8 cellular contexts compared by ENCODE assay signal in the genomic region with DNA sequence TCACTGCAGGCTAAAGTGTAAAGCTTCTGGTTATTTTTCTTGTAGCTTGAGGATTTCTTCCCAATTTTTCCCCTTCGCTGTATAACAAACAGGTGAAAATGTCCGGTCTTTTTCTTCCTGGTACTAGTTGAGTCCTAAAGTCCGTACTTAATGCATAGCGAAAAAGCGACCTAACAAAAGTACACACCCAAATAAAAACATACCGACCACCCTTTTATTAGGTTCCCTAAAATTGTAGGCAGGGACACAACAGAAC. TPM values are rescaled to one million over a fixed set of nuclear protein-coding genes. Genes with fewer than 3 reads are reported as not detected.
DNase-seq lines count a peak whose midpoint lies in the region; ATAC-seq and TF ChIP-seq lines count a peak whose summit lies in the region.

No MANE protein-coding gene starts in this region.

- H3K27me3 Mint-ChIP-seq in CD4-positive, alpha-beta memory T cell = no peaks in the 10 kb centered on the region
- peaks cover 12% of the 10 kb centered on the region for H3K27me3 Mint-ChIP-seq in endothelial cell (ENCODE audit: unreplicated experiment)

- H3K4me2 ChIP-seq in OCI-LY7 (ENCODE audit: low read length) = peak overlapping the region; percentile 97
- H3K4me2 ChIP-seq in osteoblast (ENCODE audit: insufficient read depth, low read length) = peak overlapping the region; percentile 99

- peaks cover 38 to 74% (median 56%) of the 10 kb centered on the region in 4 donors for H3K4me1 Mint-ChIP-seq in CD4-positive, alpha-beta memory T cell
- peaks cover 33% of the 10 kb centered on the region for H3K4me1 Mint-ChIP-seq in endothelial cell (ENCODE audit: unreplicated experiment)

- peaks cover 12% of the 10 kb centered on the region for H3K36me3 ChIP-seq in CD4-positive, alpha-beta memory T cell (ENCODE audit: insufficient read depth, low read length)
- peaks cover 47% of the 10 kb centered on the region for H3K36me3 ChIP-seq in OCI-LY7 (ENCODE audit: insufficient read depth, low read length)
- H3K36me3 ChIP-seq in osteoblast (ENCODE audit: insufficient read depth, low read length) = peaks cover 13% of the 10 kb centered on the region

- CTCF ChIA-PET in CD4-positive, alpha-beta memory T cell (lab: Charles Lee; ENCODE audit: partially characterized antibody) = interaction anchor here (1.2 kb wide), 1 partner anchor 9 kb away, joined by 7 read pairs; no protein-coding TSS in a partner anchor
- CTCF ChIA-PET in OCI-LY7 (lab: Charles Lee; ENCODE audit: unreplicated experiment) = interaction anchor here (1.1 kb wide), 1 partner anchor 176 kb away, joined by 3 read pairs; no protein-coding TSS in a partner anchor

- H2AFZ ChIP-seq in OCI-LY7 (ENCODE audit: low read length) = peak overlapping the region; percentile 90
- peak overlapping the region; percentile 85 for H2AFZ ChIP-seq in osteoblast (ENCODE audit: low read length)

- TF ChIP-seq CTCF in OCI-LY7 (conservative IDR thresholded peaks at IDR 0.05; ENCODE audit: low read length) (no peak), endothelial cell (IDR thresholded peaks at IDR 0.05; ENCODE audit: unreplicated experiment) (no peak), osteoblast (IDR thresholded peaks at IDR 0.05; ENCODE audit: extremely low read depth, low read depth, low read length) (no peak)

- peak overlapping the region; percentile 81 to 92 for H3K4me3 ChIP-seq in CD4-positive, alpha-beta memory T cell (ENCODE audit: low read length in 2 of 2)
- H3K4me3 ChIP-seq in OCI-LY7 (ENCODE audit: low read depth, low read length, poor library complexity, severe bottlenecking) = peak overlapping the region; percentile 96
- H3K4me3 ChIP-seq in osteoblast (ENCODE audit: insufficient read depth, low read length) = peak overlapping the region; percentile 84

- no peak for ATAC-seq in HG02678 (IDR thresholded peaks at IDR 0.05; ENCODE audit: unreplicated experiment)

- peaks cover 31% of the 10 kb centered on the region; the same call in 1 of the 2 replicates for H4K20me1 ChIP-seq in OCI-LY7 (ENCODE audit: insufficient read depth, low read length)
- H4K20me1 ChIP-seq in osteoblast (ENCODE audit: insufficient read depth, low read length) = peaks cover 25% of the 10 kb centered on the region

- H3K27ac ChIP-seq in CD4-positive, alpha-beta memory T cell (ENCODE audit: low read depth, low read length) = peak overlapping the region; percentile 88
- H3K27ac ChIP-seq in OCI-LY7 (ENCODE audit: low read depth, low read length, poor library complexity, severe bottlenecking) (peak overlapping the region; percentile 80), osteoblast (ENCODE audit: low read depth, low read length) (peak overlapping the region; percentile 93)

- DNase-seq in CD4-positive, alpha-beta memory T cell = no peak
- DNase-seq in OCI-LY7 (ENCODE audit: low spot score) (no peak), endothelial cell (ENCODE audit: low spot score) (no peak), osteoblast (ENCODE audit: insufficient read length, low spot score, missing footprints) (no peak), germinal center (ENCODE audit: low spot score) (no peak), NCI-H1417 treated with DMSO at 0.1 percent for 48 hours (lab: John Stamatoyannopoulos, UW) (no peak), DMS114 treated with DMSO at 0.1 percent for 48 hours (lab: John Stamatoyannopoulos, UW; ENCODE audit: unreplicated experiment) (no peak)

- H3K79me2 ChIP-seq in OCI-LY7 (ENCODE audit: insufficient read depth, low read depth, low read length) (peaks cover 69% of the 10 kb centered on the region), osteoblast (ENCODE audit: insufficient read depth, low read length) (peaks cover 82% of the 10 kb centered on the region)

- peaks cover 55% of the 10 kb centered on the region for H3K4me1 ChIP-seq in CD4-positive, alpha-beta memory T cell (ENCODE audit: insufficient read depth, low read length)
- H3K4me1 ChIP-seq in OCI-LY7 (ENCODE audit: insufficient read depth, low read length, poor library complexity, severe bottlenecking) (peaks cover 38% of the 10 kb centered on the region), osteoblast (ENCODE audit: insufficient read depth, low read length) (peaks cover 50% of the 10 kb centered on the region)

- no peaks in the 10 kb centered on the region for H3K9me3 ChIP-seq in CD4-positive, alpha-beta memory T cell (ENCODE audit: control insufficient read depth in 1 of 2, low read length in 2 of 2)
- no peaks in the 10 kb centered on the region for H3K9me3 ChIP-seq in OCI-LY7 (ENCODE audit: low read length)
- H3K9me3 ChIP-seq in osteoblast (ENCODE audit: low read depth, low read length) = no peaks in the 10 kb centered on the region

- POLR2A ChIA-PET in CD4-positive, alpha-beta memory T cell (lab: Charles Lee; ENCODE audit: partially characterized antibody) = interaction anchor here (0.7 to 5.3 kb wide), 9 partner anchors 11 to 820 kb away, joined by 3 to 67 read pairs (median 4); a partner anchor contains a TSS
- POLR2A ChIA-PET in OCI-LY7 (lab: Charles Lee) = interaction anchor here (0.8 to 2.0 kb wide), 6 partner anchors 10 to 176 kb away, joined by 3 to 14 read pairs (median 4); a partner anchor contains a TSS

- H3K36me3 Mint-ChIP-seq in CD4-positive, alpha-beta memory T cell = peaks cover 10 to 46% of the 10 kb centered on the region in 2 donors
- H3K36me3 Mint-ChIP-seq in endothelial cell (ENCODE audit: low read depth, unreplicated experiment) = peaks cover 18% of the 10 kb centered on the region

- H3K9me2 ChIP-seq in OCI-LY7 (ENCODE audit: insufficient read depth, low read length) = no peaks in the 10 kb centered on the region

- H3K9me3 Mint-ChIP-seq in CD4-positive, alpha-beta memory T cell = peaks cover 0 to 4% (median 0%) of the 10 kb centered on the region in 8 donors
- H3K9me3 Mint-ChIP-seq in endothelial cell (ENCODE audit: unreplicated experiment) = no peaks in the 10 kb centered on the region

- H3K27me3 ChIP-seq in CD4-positive, alpha-beta memory T cell (ENCODE audit: insufficient read depth, low read length) = no peaks in the 10 kb centered on the region
- no peaks in the 10 kb centered on the region for H3K27me3 ChIP-seq in osteoblast (ENCODE audit: insufficient read depth, low read length)

- peak overlapping the region; percentile 84 to 97 (median 96) for H3K27ac Mint-ChIP-seq in CD4-positive, alpha-beta memory T cell
- H3K27ac Mint-ChIP-seq in endothelial cell (ENCODE audit: unreplicated experiment) = peak overlapping the region; percentile 97

- intact Hi-C loops in CD4-positive, alpha-beta memory T cell (cut with micrococcal nuclease) = loop anchor here (1.0 to 2.0 kb wide), 4 partner anchors 22 to 311 kb away; a partner anchor contains a TSS
- intact Hi-C loops in OCI-LY7 (cut with micrococcal nuclease; ENCODE audit: unreplicated experiment) = loop anchor here (1.0 to 10.0 kb wide), 5 partner anchors 22 to 1779 kb away; a partner anchor contains a TSS

- peak overlapping the region; percentile 98 to 100 (median 98) for H3K4me3 Mint-ChIP-seq in CD4-positive, alpha-beta memory T cell
- peak overlapping the region; percentile 99 for H3K4me3 Mint-ChIP-seq in endothelial cell (ENCODE audit: unreplicated experiment)

- no TSS peak for BruUV-seq in OCI-LY7 (replicated peaks; lab: Mats Ljungman, UMichigan)

RNA-seq across cellular contexts. Expression of a gene that starts 0.3 kb away (rescaled TPM):
- 10 to 100 TPM; 30.4 to 34.6 TPM for total RNA-seq in CD4-positive, alpha-beta memory T cell
- polyA plus RNA-seq in CD4-positive, alpha-beta memory T cell = 10 to 100 TPM; 60.7 to 91.2 TPM
- total RNA-seq in OCI-LY7 (2014; rRNA removed; shearing (Covaris generic)) = 25.5 and 27.4 TPM in 2 replicates
- total RNA-seq in OCI-LY7 (2022) (47.6 and 49.0 TPM in 2 replicates), endothelial cell (ENCODE audit: unreplicated experiment) (42.0 TPM), osteoblast (104 and 119 TPM in 2 replicates)

RNA-seq across cellular contexts. Expression of a gene that starts 0.8 kb away (rescaled TPM):
- 10 to 100 TPM; 39.9 to 41.3 TPM for total RNA-seq in CD4-positive, alpha-beta memory T cell
- polyA plus RNA-seq in CD4-positive, alpha-beta memory T cell = 100 to 1,000 TPM in 1 of 2 donors, 10 to 100 TPM in 1; 78.8 to 111 TPM
- total RNA-seq in OCI-LY7 (2014; rRNA removed; shearing (Covaris generic)) = 26.6 and 28.5 TPM in 2 replicates
- total RNA-seq in OCI-LY7 (2022) (38.2 and 40.5 TPM in 2 replicates), endothelial cell (ENCODE audit: unreplicated experiment) (49.9 TPM), osteoblast (48.5 and 51.3 TPM in 2 replicates)

RNA-seq across cellular contexts. Expression of a gene that starts 22.2 kb away (rescaled TPM):
- total RNA-seq in CD4-positive, alpha-beta memory T cell = 10 to 100 TPM; 14.0 to 15.6 TPM
- 10 to 100 TPM; 26.6 to 43.5 TPM for polyA plus RNA-seq in CD4-positive, alpha-beta memory T cell
- total RNA-seq in OCI-LY7 (2014; rRNA removed; shearing (Covaris generic)) = 15.8 and 16.4 TPM in 2 replicates
- total RNA-seq in OCI-LY7 (2022) (16.8 and 16.9 TPM in 2 replicates), endothelial cell (ENCODE audit: unreplicated experiment) (8.4 TPM), osteoblast (14.5 and 15.6 TPM in 2 replicates)
